Comparison of ENCODE assay signal across 2 cellular contexts in genomic region chr7:1309290-1309689, GRCh38.
TF ChIP-seq lines count a peak whose summit lies in the region.

No MANE protein-coding gene starts in this region.

TF ChIP-seq in HepG2, 621 proteins besides CTCF, POLR2A, EP300 and RAD21:
- TF ChIP-seq PRDM15 (CRISPR knock-in tag; IDR thresholded peaks at IDR 0.05) (no peak), LCORL (IDR thresholded peaks at IDR 0.05) (0 out of 2 replicates have a peak, but pooled peaks have one; percentile 22), LCORL (CRISPR knock-in tag; IDR thresholded peaks at IDR 0.05) (no peak), HDAC6 (IDR thresholded peaks at IDR 0.05; ENCODE audit: low read depth, low read length) (no peak), ZUFSP (CRISPR knock-in tag; IDR thresholded peaks at IDR 0.05; ENCODE audit: borderline replicate concordance) (no peak), KDM2A (CRISPR knock-in tag; IDR thresholded peaks at IDR 0.05; ENCODE audit: borderline replicate concordance, low read depth) (no peak), IKZF1 (IDR thresholded peaks at IDR 0.05) (0 out of 2 replicates have a peak, but pooled peaks have one; percentile 12), ATF6 (CRISPR knock-in tag; conservative IDR thresholded peaks at IDR 0.05) (no peak), FOXP1 (IDR thresholded peaks at IDR 0.05) (0 out of 2 replicates have a peak, but pooled peaks have one; percentile 17), FOXP1 (CRISPR knock-in tag; IDR thresholded peaks at IDR 0.05) (no peak), PLRG1 (conservative IDR thresholded peaks at IDR 0.05) (no peak), SOX6 (IDR thresholded peaks at IDR 0.05) (peak; percentile 41; the same call in 1 of the 2 replicates), SOX6 (CRISPR knock-in tag; IDR thresholded peaks at IDR 0.05) (no peak), ZNF614 (CRISPR knock-in tag; IDR thresholded peaks at IDR 0.05; ENCODE audit: borderline replicate concordance) (no peak), CREB1 (IDR thresholded peaks at IDR 0.05) (peak; percentile 93), CREB1 (CRISPR knock-in tag; IDR thresholded peaks at IDR 0.05) (no peak), SP1 (IDR thresholded peaks at IDR 0.05) (0 out of 2 replicates have a peak, but pooled peaks have one; percentile 34), SP1 (CRISPR knock-in tag; IDR thresholded peaks at IDR 0.05) (no peak)

TF ChIP-seq in K562, 482 proteins besides CTCF, POLR2A, EP300 and RAD21 (continued from another document and continues in another):
- TF ChIP-seq UBTF (IDR thresholded peaks at IDR 0.05; ENCODE audit: borderline replicate concordance in 1 of 2, low read depth in 2 of 2, low read length in 2 of 2): no peak
- TF ChIP-seq TGIF2 (CRISPR knock-in tag; IDR thresholded peaks at IDR 0.05): no peak
- TF ChIP-seq KDM1A (IDR thresholded peaks at IDR 0.05): peak; percentile 80 to 81
- no peak for TF ChIP-seq IFI16 (CRISPR knock-in tag; IDR thresholded peaks at IDR 0.05)
- no peak for TF ChIP-seq ZNF253 (CRISPR knock-in tag; conservative IDR thresholded peaks at IDR 0.05)
- no peak for TF ChIP-seq NR4A1 (CRISPR knock-in tag; IDR thresholded peaks at IDR 0.05)
- no peak for TF ChIP-seq NR4A1 (tag; IDR thresholded peaks at IDR 0.05)
- TF ChIP-seq ATF3 (IDR thresholded peaks at IDR 0.05): no peak
- no peak for TF ChIP-seq ATF3 (CRISPR knock-in tag; conservative IDR thresholded peaks at IDR 0.05)
- TF ChIP-seq SRSF1 (IDR thresholded peaks at IDR 0.05; ENCODE audit: low read depth, low read length): no peak
- no peak for TF ChIP-seq ERF (CRISPR knock-in tag; IDR thresholded peaks at IDR 0.05)
- TF ChIP-seq ZNF121 (CRISPR knock-in tag; conservative IDR thresholded peaks at IDR 0.05): no peak
- no peak; the same call in 1 of the 2 replicates for TF ChIP-seq CTBP1 (IDR thresholded peaks at IDR 0.05; ENCODE audit: borderline replicate concordance)
- no peak for TF ChIP-seq MNT (conservative IDR thresholded peaks at IDR 0.05)
- no peak for TF ChIP-seq OTX1 (CRISPR knock-in tag; IDR thresholded peaks at IDR 0.05)
- TF ChIP-seq ID3 (CRISPR knock-in tag; IDR thresholded peaks at IDR 0.05): no peak
- no peak for TF ChIP-seq ID3 (tag; IDR thresholded peaks at IDR 0.05)
- no peak for TF ChIP-seq MXD1 (CRISPR knock-in tag; IDR thresholded peaks at IDR 0.05; ENCODE audit: borderline replicate concordance, poor library complexity, severe bottlenecking)
- 0 out of 2 replicates have a peak, but pooled peaks have one; percentile 48 for TF ChIP-seq IRF9 (tag; IDR thresholded peaks at IDR 0.05)
- TF ChIP-seq NRF1 (conservative IDR thresholded peaks at IDR 0.05 in 1 of 2, IDR thresholded peaks at IDR 0.05 in 1 of 2): no peak
- no peak for TF ChIP-seq KLF16 (IDR thresholded peaks at IDR 0.05)
- no peak for TF ChIP-seq HLTF (IDR thresholded peaks at IDR 0.05)
- no peak for TF ChIP-seq KAT7 (CRISPR knock-in tag; IDR thresholded peaks at IDR 0.05; ENCODE audit: borderline replicate concordance)
- TF ChIP-seq ZBTB2 (IDR thresholded peaks at IDR 0.05): peak; percentile 79; the same call in 1 of the 2 replicates
- TF ChIP-seq FOXP1 (CRISPR knock-in tag; IDR thresholded peaks at IDR 0.05): no peak
- no peak for TF ChIP-seq FOXK2 (conservative IDR thresholded peaks at IDR 0.05 in 1 of 2, IDR thresholded peaks at IDR 0.05 in 1 of 2; ENCODE audit: low read depth in 2 of 2)
- no peak for TF ChIP-seq SIRT6 (IDR thresholded peaks at IDR 0.05; ENCODE audit: low read depth, low read length)
- no peak for TF ChIP-seq BRCA1 (IDR thresholded peaks at IDR 0.05)
- TF ChIP-seq BRCA1 (CRISPR knock-in tag; IDR thresholded peaks at IDR 0.05): no peak
- TF ChIP-seq NCOA2 (IDR thresholded peaks at IDR 0.05; ENCODE audit: partially characterized antibody in 2 of 2): no peak
- no peak for TF ChIP-seq WHSC1 (IDR thresholded peaks at IDR 0.05; ENCODE audit: low read length)
- TF ChIP-seq ZNF41 (CRISPR knock-in tag; conservative IDR thresholded peaks at IDR 0.05): no peak
- no peak for TF ChIP-seq ZNF445 (CRISPR knock-in tag; IDR thresholded peaks at IDR 0.05; ENCODE audit: low read depth)
- no peak for TF ChIP-seq CREM (IDR thresholded peaks at IDR 0.05; ENCODE audit: low read depth)
- peak in 1 of 2 experiments; percentile 82; a peak in 1 of 4 replicates for TF ChIP-seq HDAC1 (IDR thresholded peaks at IDR 0.05)
- no peak for TF ChIP-seq HOXB6 (CRISPR knock-in tag; IDR thresholded peaks at IDR 0.05; ENCODE audit: borderline replicate concordance)
- no peak for TF ChIP-seq ZSCAN32 (CRISPR knock-in tag; IDR thresholded peaks at IDR 0.05)
- no peak for TF ChIP-seq NUFIP1 (IDR thresholded peaks at IDR 0.05; ENCODE audit: partially characterized antibody)
- TF ChIP-seq AFF4 (CRISPR knock-in tag; IDR thresholded peaks at IDR 0.05): no peak
- no peak for TF ChIP-seq REST (CRISPR knock-in tag; IDR thresholded peaks at IDR 0.05; ENCODE audit: low read depth)
- peak; percentile 19; the same call in 1 of the 2 replicates for TF ChIP-seq TSC22D4 (tag; IDR thresholded peaks at IDR 0.05)
